In the genomic region with DNA sequence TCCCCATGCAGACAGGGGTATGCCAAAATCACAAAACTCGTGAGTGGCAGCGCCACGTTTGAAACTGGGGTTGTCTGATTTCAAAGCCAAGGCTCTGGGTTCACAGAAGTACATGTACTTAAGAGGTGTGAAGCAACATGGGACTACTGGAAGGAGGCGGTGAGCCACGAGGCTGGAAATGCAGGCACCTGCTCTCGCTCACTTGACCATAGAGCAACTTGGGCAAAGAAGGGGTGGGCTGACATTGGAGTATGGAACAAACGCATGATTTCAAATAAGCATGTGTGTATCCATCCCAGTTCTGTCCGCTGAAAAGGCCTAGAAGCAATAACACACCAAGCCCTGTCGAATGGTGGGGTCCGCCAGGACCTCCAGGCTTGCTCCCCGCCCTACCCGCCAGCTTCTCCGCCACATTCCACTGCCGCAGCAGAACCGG, we compare ENCODE assay signal across 8 cellular contexts. TPM values are rescaled to one million over a fixed set of nuclear protein-coding genes. Genes with fewer than 3 reads are reported as not detected.
A peak's percentile ranks its signal among the peaks of the same experiment; 100 is the strongest.
DNase-seq lines count a peak whose midpoint lies in the region; TF ChIP-seq lines count a peak whose summit lies in the region.

No MANE protein-coding gene starts in this region.

- H4K20me1 ChIP-seq in GM23248 (ENCODE audit: insufficient read depth) (no peaks in the 10 kb centered on the region), Karpas-422 (ENCODE audit: insufficient read depth, low read depth, low read length) (peaks cover 23% of the 10 kb centered on the region)

- H3K9ac ChIP-seq in GM23248 (peak overlapping the region; percentile 96), Karpas-422 (ENCODE audit: low read length) (peak overlapping the region; percentile 99)

- intact Hi-C loops in adrenal gland (cut with DNase I): no loop called here

- peaks cover 31% of the 10 kb centered on the region for H3K4me1 ChIP-seq in GM23248 (ENCODE audit: insufficient read depth)
- H3K4me1 ChIP-seq in Karpas-422 (ENCODE audit: low read length): peaks cover 36% of the 10 kb centered on the region
- peaks cover 9 to 43% of the 10 kb centered on the region in 2 donors for H3K4me1 ChIP-seq in adrenal gland (replicated peaks in 1 of 2)

- no peak for TF ChIP-seq CTCF in adrenal gland (IDR thresholded peaks at IDR 0.05)
- TF ChIP-seq CTCF in GM13976 (IDR thresholded peaks at IDR 0.05; ENCODE audit: borderline replicate concordance, control extremely low read depth, extremely low read depth, insufficient read depth, missing control alignments): no peak

- in situ Hi-C loops in GM23248 (cut with MboI) (no loop called here), GM13976 (cut with MboI; ENCODE audit: low sequenced_read_pairs, unreplicated experiment) (no loop called here)

- peak overlapping the region; percentile 98 for H2AFZ ChIP-seq in GM23248
- peak overlapping the region; percentile 33 for H2AFZ ChIP-seq in Karpas-422 (ENCODE audit: low read length)

- peaks cover 36% of the 10 kb centered on the region for H3F3A ChIP-seq in GM23248 (ENCODE audit: insufficient read depth)

- H3K79me2 ChIP-seq in GM23248 (ENCODE audit: insufficient read depth) (peaks cover 69% of the 10 kb centered on the region), Karpas-422 (ENCODE audit: low read length) (peaks cover 59% of the 10 kb centered on the region)

- TF ChIP-seq POLR2A in adrenal gland (IDR thresholded peaks at IDR 0.05): no peak

- H3K36me3 ChIP-seq in GM23248 (ENCODE audit: low read depth): 0 out of 2 replicates have a peak, but pooled peaks cover 3% of the 10 kb centered on the region
- peaks cover 27% of the 10 kb centered on the region for H3K36me3 ChIP-seq in Karpas-422 (ENCODE audit: insufficient read depth, low read length)
- H3K36me3 ChIP-seq in adrenal gland (replicated peaks in 1 of 2): no peaks in the 10 kb centered on the region

- H3K27me3 ChIP-seq in GM23248 (replicated peaks; ENCODE audit: insufficient read depth) (no peaks in the 10 kb centered on the region), Karpas-422 (ENCODE audit: low read length) (no peaks in the 10 kb centered on the region), adrenal gland (no peaks in the 10 kb centered on the region)

- H3K9me2 ChIP-seq in GM23248 (ENCODE audit: insufficient read depth): no peaks in the 10 kb centered on the region
- H3K9me2 ChIP-seq in Karpas-422 (replicated peaks; ENCODE audit: insufficient read depth, low read length): no peaks in the 10 kb centered on the region

- peak; percentile 13 for DNase-seq in NCI-H345 treated with DMSO at 0.1 percent for 48 hours (lab: John Stamatoyannopoulos, UW; ENCODE audit: unreplicated experiment)
- no peak for DNase-seq in NCI-H345 (lab: John Stamatoyannopoulos, UW)
- peak; percentile 62 for DNase-seq in GM23248
- DNase-seq in Karpas-422: peak; percentile 72
- peak in 5 of 7 donors; percentile 15 to 70 (median 33) for DNase-seq in adrenal gland
- DNase-seq in GM13976 (ENCODE audit: low spot score): no peak

- H3K4me3 ChIP-seq in GM23248: peak overlapping the region; percentile 95
- H3K4me3 ChIP-seq in Karpas-422 (ENCODE audit: low read length): peak overlapping the region; percentile 76
- peak overlapping the region; percentile 19 to 89 (median 48) for H3K4me3 ChIP-seq in adrenal gland
- H3K4me3 ChIP-seq in iPS-11a (ENCODE audit: low read depth, low read length): peak overlapping the region; percentile 75
- peak overlapping the region; percentile 86 to 100 (median 92) for H3K4me3 ChIP-seq in skin epidermis

- H3K27ac ChIP-seq in GM23248: peak overlapping the region; percentile 16; the same call in 1 of the 2 replicates
- peak overlapping the region; percentile 1; the same call in 1 of the 2 replicates for H3K27ac ChIP-seq in Karpas-422 (ENCODE audit: low read length)
- H3K27ac ChIP-seq in adrenal gland: peak overlapping the region; percentile 3 to 99 (median 97)
- peak overlapping the region; percentile 23 to 100 (median 99) for H3K27ac ChIP-seq in skin epidermis

- peak overlapping the region; percentile 90 for H3K4me2 ChIP-seq in GM23248 (ENCODE audit: unreplicated experiment)
- peak overlapping the region; percentile 94 for H3K4me2 ChIP-seq in Karpas-422 (ENCODE audit: low read depth, low read length, poor library complexity, severe bottlenecking)

- 0% methylated on average over 15 of the region's 15 CpGs for WGBS in GM23248 (ENCODE audit: low coverage in 1 of 2, low lambda C conversion rate in 2 of 2, missing lambda C conversion rate in 2 of 2), 2 experiments
- 1 to 2% (median 1%) methylated on average over 9 to 15 of the region's 15 CpGs for WGBS in adrenal gland, 4 donors

- H3K9me3 ChIP-seq in GM23248 (ENCODE audit: low read depth) (no peaks in the 10 kb centered on the region), Karpas-422 (ENCODE audit: low read length) (no peaks in the 10 kb centered on the region), adrenal gland (replicated peaks in 1 of 3) (no peaks in the 10 kb centered on the region)

RNA-seq across cellular contexts. Expression of a gene that starts 0.6 kb away (rescaled TPM):
- total RNA-seq in GM23248 (2014; rRNA removed; shearing (Covaris generic)): 125 and 126 TPM in 2 replicates
- polyA plus RNA-seq in GM23248 (2016; fragmentation: Nextera tagmentation; extraction: Ambion mirVana) (160 and 161 TPM in 2 replicates), adrenal gland (100 to 1,000 TPM in 1 of 3 donors, 10 to 100 TPM in 2; 29.9 to 142 (median 37.9) TPM)
- total RNA-seq in Karpas-422 (2014; rRNA removed; shearing (Covaris generic); ENCODE audit: low replicate concordance): 155 and 228 TPM in 2 replicates
- total RNA-seq in adrenal gland: 100 to 1,000 TPM in 4 of 8 donors, 10 to 100 TPM in 4; 51.2 to 186 (median 109) TPM

Comparison
In these comparisons a context has a peak if more than half of its experiments do, and no peak if none do; other contexts are left out.
1. DNase-seq: peak in NCI-H345 treated with DMSO at 0.1 percent for 48 hours (single experiment), GM23248 (single experiment), Karpas-422 (single experiment) and adrenal gland (5 of 7); none in NCI-H345 (single experiment) and GM13976 (single experiment).
2. H3K27ac ChIP-seq: peak in every context shown above with its lines; median percentile 99 in skin epidermis; 97 in adrenal gland; 16 in GM23248; 1 in Karpas-422.
3. Peak in every context shown above with its lines, with median percentiles within 50 percentile points of each other: H3K4me3 ChIP-seq.